10 cellular contexts compared by ENCODE assay signal in the genomic region with DNA sequence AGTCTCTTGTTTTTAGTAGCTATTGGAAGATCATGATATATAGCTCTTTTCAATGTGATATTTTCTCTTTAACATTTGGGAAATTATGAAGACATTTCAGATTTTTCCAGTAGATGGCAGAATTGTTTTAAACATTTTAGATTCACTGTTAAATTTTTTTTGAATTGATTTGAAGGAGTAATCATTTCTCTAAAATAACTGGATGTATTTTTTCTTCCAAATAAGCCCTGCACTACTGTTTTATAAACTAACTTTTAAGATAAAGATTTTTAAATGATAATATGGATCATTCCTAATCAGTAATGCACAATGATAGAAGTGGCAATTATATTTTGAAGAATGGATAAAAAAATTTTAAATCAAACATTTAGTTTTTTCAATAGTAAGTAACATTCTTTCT. TPM values are rescaled to one million over a fixed set of nuclear protein-coding genes. Genes with fewer than 3 reads are reported as not detected.
DNase-seq lines count a peak whose midpoint lies in the region; ATAC-seq, FAIRE-seq and TF ChIP-seq lines count a peak whose summit lies in the region.
"Had no signal": no experiment of that assay in that cellular context is flagged by ENCODE, and none has a peak within 500 bp of the region (broad histone marks: within the 10 kb centered on the region; RNA-seq: fewer than 3 reads in every experiment).

No MANE protein-coding gene starts in this region.

- H3K9me3 ChIP-seq in AG04450 (ENCODE audit: control insufficient read depth, insufficient read depth, low read length): no peaks in the 10 kb centered on the region

- H3K27ac ChIP-seq in AG04450 (ENCODE audit: low read depth, low read length): no peak overlapping the region
- no peak overlapping the region for H3K27ac ChIP-seq in RWPE1

- no peak for ATAC-seq in HG03097 (IDR thresholded peaks at IDR 0.05; ENCODE audit: low FRiP score, unreplicated experiment)
- ATAC-seq in stimulated activated naive CD8-positive, alpha-beta T cell treated with anti-CD3 and anti-CD28 coated beads, Interleukin-15, amount 100 ng/mL, for 72 hours: no peak

- peak; percentile 50 for FAIRE-seq in H54 (lab: Jason Lieb, UNC)

- H3K4me3 Mint-ChIP-seq in stimulated activated naive CD8-positive, alpha-beta T cell treated with anti-CD3 and anti-CD28 coated beads, Interleukin-15, amount 100 ng/mL, for 72 hours: no peak overlapping the region
- H3K4me3 Mint-ChIP-seq: nephron progenitor cell; stimulated activated naive CD8-positive, alpha-beta T cell treated with anti-CD3 and anti-CD28 coated beads, Interleukin-15, Interleukin-2, amounts not matched to agents 100 ng/mL and 50 ng/mL, for 24 hours had no signal

- H3K27me3 Mint-ChIP-seq in stimulated activated naive CD8-positive, alpha-beta T cell treated with anti-CD3 and anti-CD28 coated beads, Interleukin-15, amount 100 ng/mL, for 72 hours: no peaks in the 10 kb centered on the region
- H3K27me3 Mint-ChIP-seq: stimulated activated naive CD8-positive, alpha-beta T cell treated with anti-CD3 and anti-CD28 coated beads, Interleukin-15, Interleukin-2, amounts not matched to agents 100 ng/mL and 50 ng/mL, for 24 hours had no signal

- no peak for TF ChIP-seq POLR2A in H54 (IDR thresholded peaks at IDR 0.05; ENCODE audit: low read depth, low read length)

- CTCF ChIA-PET in AG04450 (lab: Charles Lee): interaction anchor here (0.7 to 5.6 kb wide), 24 partner anchors 13 to 1185 kb away, joined by 3 to 28 read pairs (median 5); partner anchors contain the start of genes ERCC8, NDUFAF2 and ZSWIM6
- CTCF ChIA-PET in RWPE1 (lab: Yijun Ruan, JAX): interaction anchor here (0.6 to 1.1 kb wide), 4 partner anchors 45 to 272 kb away, joined by 3 to 4 read pairs (median 4); no protein-coding TSS in a partner anchor

- POLR2A ChIA-PET in AG04450 (lab: Yijun Ruan, JAX): interaction anchor here (0.7 kb wide), 1 partner anchor 14 kb away, joined by 3 read pairs; the partner anchor contains the start of gene ERCC8
- POLR2A ChIA-PET in RWPE1 (lab: Yijun Ruan, JAX; ENCODE audit: low non-redundant PET): no interaction called here

- no peak overlapping the region for H3K27ac Mint-ChIP-seq in stimulated activated naive CD8-positive, alpha-beta T cell treated with anti-CD3 and anti-CD28 coated beads, Interleukin-15, amount 100 ng/mL, for 72 hours
- H3K27ac Mint-ChIP-seq: nephron progenitor cell; stimulated activated naive CD8-positive, alpha-beta T cell treated with anti-CD3 and anti-CD28 coated beads, Interleukin-15, Interleukin-2, amounts not matched to agents 100 ng/mL and 50 ng/mL, for 24 hours had no signal

- no peak overlapping the region for H3K4me3 ChIP-seq in AG04450 (ENCODE audit: low read depth, low read length)

- DNase-seq in AG04450 (ENCODE audit: low read depth, low spot score) (no peak), H54 (ENCODE audit: insufficient read length, low spot score) (no peak), RWPE1 (ENCODE audit: low spot score) (peak; percentile 29), germinal center (ENCODE audit: low spot score) (peak; percentile 8), H4 (ENCODE audit: low spot score) (no peak)
- no peak for DNase-seq in stimulated activated CD4-positive, alpha-beta T cell treated with anti-CD3 and anti-CD28 coated beads, Interleukin-4, amount 100 ng/mL, for 1 hour
- DNase-seq in stimulated activated naive CD8-positive, alpha-beta T cell treated with anti-CD3 and anti-CD28 coated beads, Interleukin-15, amount 100 ng/mL, for 72 hours: no peak
- DNase-seq: nephron progenitor cell had no signal

- no peaks in the 10 kb centered on the region for H3K27me3 ChIP-seq in AG04450 (ENCODE audit: control insufficient read depth, insufficient read depth, low read length)

- TF ChIP-seq CTCF in AG04450 (IDR thresholded peaks at IDR 0.05; ENCODE audit: low read depth, low read length): peak; percentile 35
- TF ChIP-seq CTCF in RWPE1 (conservative IDR thresholded peaks at IDR 0.05; ENCODE audit: low read depth): peak; percentile 50

- H3K9me3 Mint-ChIP-seq in stimulated activated naive CD8-positive, alpha-beta T cell treated with anti-CD3 and anti-CD28 coated beads, Interleukin-15, amount 100 ng/mL, for 72 hours: peaks cover 0 to 7% of the 10 kb centered on the region in 2 donors

- no peaks in the 10 kb centered on the region for H3K4me1 Mint-ChIP-seq in stimulated activated naive CD8-positive, alpha-beta T cell treated with anti-CD3 and anti-CD28 coated beads, Interleukin-15, amount 100 ng/mL, for 72 hours
- H3K4me1 Mint-ChIP-seq: nephron progenitor cell had no signal

RNA-seq across cellular contexts. Expression of gene NDUFAF2, which starts 14.2 kb away (rescaled TPM):
- 28.6 and 42.0 TPM in 2 replicates for polyA plus RNA-seq in AG04450 (2011; rRNA removed)
- polyA minus RNA-seq in AG04450 (2011; rRNA and poly(A)+ RNA removed): 11.8 and 12.3 TPM in 2 replicates
- 60.2 and 76.2 TPM in 2 replicates for total RNA-seq in H4 (2014; rRNA removed; shearing (Covaris generic))

RNA-seq across cellular contexts. Expression of gene ERCC8, which starts 14.3 kb away (rescaled TPM):
- polyA plus RNA-seq in AG04450 (2011; rRNA removed): 18.7 and 23.9 TPM in 2 replicates
- polyA minus RNA-seq in AG04450 (2011; rRNA and poly(A)+ RNA removed): 8.1 and 17.3 TPM in 2 replicates
- 37.2 and 44.9 TPM in 2 replicates for total RNA-seq in H4 (2014; rRNA removed; shearing (Covaris generic))

Comparison
In these comparisons a context has a peak if more than half of its experiments do, and no peak if none do; other contexts are left out.
1. DNase-seq: peak in RWPE1 (single experiment) and germinal center (single experiment); none in AG04450 (single experiment), H54 (single experiment), stimulated activated CD4-positive, alpha-beta T cell treated with anti-CD3 and anti-CD28 coated beads, Interleukin-4, amount 100 ng/mL, for 1 hour (single experiment), stimulated activated naive CD8-positive, alpha-beta T cell treated with anti-CD3 and anti-CD28 coated beads, Interleukin-15, amount 100 ng/mL, for 72 hours (0 of 2) and H4 (single experiment).